In genomic region chr19:51687791-51688664, GRCh38 we compare ENCODE assay signal across 8 cellular contexts. TPM values are rescaled to one million over a fixed set of nuclear protein-coding genes. Genes with fewer than 3 reads are reported as not detected.
A peak's percentile ranks its signal among the peaks of the same experiment; 100 is the strongest.
DNase-seq lines count a peak whose midpoint lies in the region; ATAC-seq and TF ChIP-seq lines count a peak whose summit lies in the region.

No MANE protein-coding gene starts in this region.

- peak overlapping the region; percentile 84 for H2AFZ ChIP-seq in parathyroid adenoma

- H3K27ac ChIP-seq in C4-2B (peak overlapping the region; percentile 82), parathyroid adenoma (peak overlapping the region; percentile 98)

- H3K9ac ChIP-seq in parathyroid adenoma = peak overlapping the region; percentile 49

- H3K27me3 ChIP-seq in parathyroid adenoma (ENCODE audit: control insufficient read depth, insufficient read depth, low read length) = no peaks in the 10 kb centered on the region

- TF ChIP-seq CTCF in C4-2B (conservative IDR thresholded peaks at IDR 0.05) (no peak), parathyroid adenoma (IDR thresholded peaks at IDR 0.05) (no peak)

- ATAC-seq in left ventricle myocardium superior (peak; percentile 62), HG03520 (IDR thresholded peaks at IDR 0.05; ENCODE audit: unreplicated experiment) (no peak), GM21360 (IDR thresholded peaks at IDR 0.05; ENCODE audit: unreplicated experiment) (no peak), HG03354 (IDR thresholded peaks at IDR 0.05; ENCODE audit: poor library complexity, severe bottlenecking, unreplicated experiment) (no peak)

- H3K9me3 ChIP-seq in parathyroid adenoma (ENCODE audit: control insufficient read depth, low read length) = no peaks in the 10 kb centered on the region

- peak overlapping the region; percentile 94 for H3K4me2 ChIP-seq in parathyroid adenoma (ENCODE audit: low read length)

- H3K79me2 ChIP-seq in parathyroid adenoma = peaks cover 29% of the 10 kb centered on the region

- H3K4me3 ChIP-seq in parathyroid adenoma (ENCODE audit: low read depth, low read length) = peak overlapping the region; percentile 100

- H3K36me3 ChIP-seq in parathyroid adenoma (ENCODE audit: control insufficient read depth, insufficient read depth, low read length) = no peaks in the 10 kb centered on the region

- DNase-seq in Kasumi-1 (lab: John Stamatoyannopoulos, UW) (peak; percentile 21 to 31), amniotic epithelial cell (ENCODE audit: low read depth) (peak; percentile 73), left ventricle myocardium superior (peak; percentile 79)

- intact Hi-C loops in left ventricle myocardium superior (cut with micrococcal nuclease) = no loop called here

- peaks cover 43% of the 10 kb centered on the region for H3K4me1 ChIP-seq in parathyroid adenoma

RNA-seq across cellular contexts. Expression of gene SPACA6, which starts 5.1 kb away (rescaled TPM):
- total RNA-seq in left ventricle myocardium superior = 13.9 TPM

RNA-seq across cellular contexts. Expression of gene HAS1, which starts 35.8 kb away (rescaled TPM):
- total RNA-seq in left ventricle myocardium superior = 3.2 TPM

RNA-seq across cellular contexts. Expression of gene SIGLEC14, which starts 41.4 kb away (rescaled TPM):
- total RNA-seq in left ventricle myocardium superior = 0.94 TPM

RNA-seq across cellular contexts. Expression of gene SIGLEC5, which starts 57.8 kb away (rescaled TPM):
- 0.84 TPM for total RNA-seq in left ventricle myocardium superior

Comparison
In these comparisons a context has a peak if more than half of its experiments do, and no peak if none do; other contexts are left out.
1. DNase-seq: peak in every context shown above with its lines; median percentile 79 in left ventricle myocardium superior; 73 in amniotic epithelial cell; 26 in Kasumi-1.